ENCODE assay signal across 1 cellular context in the genomic region with DNA sequence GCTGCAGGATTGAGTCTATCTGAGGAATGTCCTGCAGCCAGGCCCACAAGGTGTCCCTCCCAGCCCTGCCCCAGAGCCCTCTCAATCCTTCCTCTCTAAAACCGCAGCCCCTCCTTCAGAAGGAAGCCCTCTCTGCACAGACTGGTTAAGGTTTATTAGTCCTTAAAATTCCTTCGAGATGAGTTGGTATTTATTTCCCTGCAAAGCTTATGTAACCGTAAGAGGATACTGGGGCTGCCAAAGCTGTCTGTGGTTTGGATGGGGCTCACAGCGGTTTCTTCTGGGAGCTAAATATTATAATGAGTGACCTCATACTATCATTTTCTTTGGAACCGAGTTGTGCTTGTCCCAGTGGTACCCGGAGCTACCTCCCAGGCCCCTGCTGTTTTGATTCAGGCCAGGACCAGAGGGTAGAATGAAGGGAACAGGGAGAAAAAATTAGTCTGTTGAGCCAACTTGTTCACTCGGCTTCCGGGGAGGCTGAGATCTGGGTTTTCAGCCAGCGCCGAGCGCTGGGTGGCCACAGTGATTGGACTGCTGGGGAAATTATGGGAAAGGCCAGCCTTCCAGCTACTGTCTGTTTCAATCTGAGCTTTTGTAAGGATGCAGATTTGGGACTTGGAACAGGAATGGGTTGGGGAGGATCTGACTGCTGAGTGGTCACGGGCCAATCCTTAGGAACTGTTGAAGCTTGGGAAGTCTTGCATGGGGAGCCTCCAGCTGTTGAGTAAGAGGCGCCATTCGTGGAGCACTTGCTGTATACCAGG.
TF ChIP-seq lines count a peak whose summit lies in the region.

No MANE protein-coding gene starts in this region.

TF ChIP-seq in WTC11, 78 proteins besides CTCF, POLR2A, EP300 and RAD21 (continued from another document):
- TF ChIP-seq, protein P1, sequence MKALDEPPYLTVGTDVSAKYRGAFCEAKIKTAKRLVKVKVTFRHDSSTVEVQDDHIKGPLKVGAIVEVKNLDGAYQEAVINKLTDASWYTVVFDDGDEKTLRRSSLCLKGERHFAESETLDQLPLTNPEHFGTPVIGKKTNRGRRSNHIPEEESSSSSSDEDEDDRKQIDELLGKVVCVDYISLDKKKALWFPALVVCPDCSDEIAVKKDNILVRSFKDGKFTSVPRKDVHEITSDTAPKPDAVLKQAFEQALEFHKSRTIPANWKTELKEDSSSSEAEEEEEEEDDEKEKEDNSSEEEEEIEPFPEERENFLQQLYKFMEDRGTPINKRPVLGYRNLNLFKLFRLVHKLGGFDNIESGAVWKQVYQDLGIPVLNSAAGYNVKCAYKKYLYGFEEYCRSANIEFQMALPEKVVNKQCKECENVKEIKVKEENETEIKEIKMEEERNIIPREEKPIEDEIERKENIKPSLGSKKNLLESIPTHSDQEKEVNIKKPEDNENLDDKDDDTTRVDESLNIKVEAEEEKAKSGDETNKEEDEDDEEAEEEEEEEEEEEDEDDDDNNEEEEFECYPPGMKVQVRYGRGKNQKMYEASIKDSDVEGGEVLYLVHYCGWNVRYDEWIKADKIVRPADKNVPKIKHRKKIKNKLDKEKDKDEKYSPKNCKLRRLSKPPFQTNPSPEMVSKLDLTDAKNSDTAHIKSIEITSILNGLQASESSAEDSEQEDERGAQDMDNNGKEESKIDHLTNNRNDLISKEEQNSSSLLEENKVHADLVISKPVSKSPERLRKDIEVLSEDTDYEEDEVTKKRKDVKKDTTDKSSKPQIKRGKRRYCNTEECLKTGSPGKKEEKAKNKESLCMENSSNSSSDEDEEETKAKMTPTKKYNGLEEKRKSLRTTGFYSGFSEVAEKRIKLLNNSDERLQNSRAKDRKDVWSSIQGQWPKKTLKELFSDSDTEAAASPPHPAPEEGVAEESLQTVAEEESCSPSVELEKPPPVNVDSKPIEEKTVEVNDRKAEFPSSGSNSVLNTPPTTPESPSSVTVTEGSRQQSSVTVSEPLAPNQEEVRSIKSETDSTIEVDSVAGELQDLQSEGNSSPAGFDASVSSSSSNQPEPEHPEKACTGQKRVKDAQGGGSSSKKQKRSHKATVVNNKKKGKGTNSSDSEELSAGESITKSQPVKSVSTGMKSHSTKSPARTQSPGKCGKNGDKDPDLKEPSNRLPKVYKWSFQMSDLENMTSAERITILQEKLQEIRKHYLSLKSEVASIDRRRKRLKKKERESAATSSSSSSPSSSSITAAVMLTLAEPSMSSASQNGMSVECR (CRISPR knock-in tag; IDR thresholded peaks at IDR 0.05; ENCODE audit: borderline replicate concordance) = no peak
